In the genomic region with DNA sequence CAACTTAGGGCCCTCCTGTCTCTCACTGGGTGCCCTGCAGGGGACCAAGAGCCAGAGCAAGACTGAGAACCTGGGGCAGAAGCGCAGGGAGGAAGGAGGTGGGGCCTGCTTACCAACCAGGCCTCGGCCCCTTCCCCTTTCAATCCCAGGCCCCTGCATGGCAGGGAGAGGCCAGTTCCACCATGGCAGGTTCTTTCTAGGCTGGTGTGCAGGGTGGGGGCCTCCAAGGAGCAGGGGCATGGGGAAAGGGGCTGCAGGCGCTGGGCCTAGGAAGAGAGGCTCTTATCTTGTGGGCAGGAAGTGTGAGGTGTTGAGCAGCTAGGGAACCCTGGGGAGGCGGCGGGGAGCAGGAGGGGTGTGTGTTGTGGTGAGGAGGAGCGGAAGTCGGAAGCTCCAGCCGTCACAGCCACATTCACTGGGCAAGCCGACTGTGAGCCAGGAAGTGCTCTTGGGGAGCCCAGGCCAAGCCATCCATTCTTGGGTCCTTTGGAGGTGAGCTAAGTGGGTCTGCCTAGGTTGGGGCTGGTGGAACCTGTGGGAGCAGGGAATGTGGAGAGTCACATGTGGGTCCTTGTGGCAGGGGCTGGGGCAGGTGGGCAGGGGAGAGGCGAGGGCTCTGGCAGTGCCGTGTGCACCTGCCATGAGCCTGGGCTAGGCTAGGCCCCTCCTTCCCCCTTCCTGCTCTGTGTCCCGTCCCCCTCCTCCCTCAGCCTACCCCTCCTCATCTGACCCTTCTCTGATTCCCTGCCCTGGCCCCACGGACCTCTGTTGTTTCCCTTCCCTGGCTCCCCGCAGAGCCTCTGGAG, we compare ENCODE assay signal across 8 cellular contexts. TPM values are rescaled to one million over a fixed set of nuclear protein-coding genes. Genes with fewer than 3 reads are reported as not detected.
DNase-seq lines count a peak whose midpoint lies in the region; ATAC-seq, FAIRE-seq and TF ChIP-seq lines count a peak whose summit lies in the region.

A gene (plus strand): TSS at position 409 of the 806 bp plus-strand sequence. CDS start 8,486 bp downstream, outside the sequence.

- intact Hi-C loops in OCI-LY7 (cut with micrococcal nuclease; ENCODE audit: unreplicated experiment): loop anchor here (1.0 to 10.0 kb wide), 3 partner anchors 26 to 691 kb away; no protein-coding TSS in a partner anchor
- intact Hi-C loops in activated T-helper 1 cell treated with anti-CD3 and anti-CD28 coated beads, Interleukin-12 subunit alpha, Interleukin-12 subunit beta, Interleukin-2, Interleukin-4 antibody, amounts not matched to agents 30 ng/mL and 10 ng/mL and 1 ng/mL, durations not matched to agents 14 hours and 24 hours and 36 hours (cut with micrococcal nuclease): loop anchor here (1.0 to 10.0 kb wide), 8 partner anchors 16 to 899 kb away; a partner anchor contains a TSS
- intact Hi-C loops in left lung (cut with DNase I): no loop called here

- H3K9me2 ChIP-seq in OCI-LY7 (ENCODE audit: insufficient read depth, low read length): no peaks in the 10 kb centered on the region

- CTCF ChIA-PET in OCI-LY7 (lab: Charles Lee; ENCODE audit: unreplicated experiment): interaction anchor here (0.9 to 2.2 kb wide), 3 partner anchors 9 to 36 kb away, joined by 4 to 17 read pairs (median 7); no protein-coding TSS in a partner anchor

- H3K27me3 Mint-ChIP-seq in activated T-helper 1 cell treated with anti-CD3 and anti-CD28 coated beads, Interleukin-12 subunit alpha, Interleukin-12 subunit beta, Interleukin-2, Interleukin-4 antibody, amounts not matched to agents 30 ng/mL and 10 ng/mL and 1 ng/mL, durations not matched to agents 14 hours and 24 hours and 36 hours (ENCODE audit: insufficient read depth): peaks cover 3% of the 10 kb centered on the region

- peaks cover 47% of the 10 kb centered on the region for H3K79me2 ChIP-seq in OCI-LY7 (ENCODE audit: insufficient read depth, low read depth, low read length)

- H3K4me1 ChIP-seq in OCI-LY7 (ENCODE audit: insufficient read depth, low read length, poor library complexity, severe bottlenecking) (peaks cover 30% of the 10 kb centered on the region), left lung (peaks cover 0 to 45% of the 10 kb centered on the region in 2 donors)

- peak within 1 kb of the TSS; percentile 100 for H3K4me2 ChIP-seq in OCI-LY7 (ENCODE audit: low read length)

- BruUV-seq in OCI-LY7 (replicated peaks; lab: Mats Ljungman, UMichigan): no TSS peak

- H2AFZ ChIP-seq in OCI-LY7 (ENCODE audit: low read length): peak within 1 kb of the TSS; percentile 60

- peak within 1 kb of the TSS; percentile 87 for H3K27ac ChIP-seq in OCI-LY7 (ENCODE audit: low read depth, low read length, poor library complexity, severe bottlenecking)
- peak within 1 kb of the TSS; percentile 56 to 90 for H3K27ac ChIP-seq in left lung
- no peak within 1 kb of the TSS for H3K27ac ChIP-seq in WERI-Rb-1

- peak within 1 kb of the TSS; percentile 89 for H3K4me3 Mint-ChIP-seq in activated T-helper 1 cell treated with anti-CD3 and anti-CD28 coated beads, Interleukin-12 subunit alpha, Interleukin-12 subunit beta, Interleukin-2, Interleukin-4 antibody, amounts not matched to agents 30 ng/mL and 10 ng/mL and 1 ng/mL, durations not matched to agents 14 hours and 24 hours and 36 hours

- TF ChIP-seq CTCF in OCI-LY7 (conservative IDR thresholded peaks at IDR 0.05; ENCODE audit: low read length): peak; percentile 43
- no peak for TF ChIP-seq CTCF in left lung (IDR thresholded peaks at IDR 0.05)
- TF ChIP-seq CTCF in WERI-Rb-1 (IDR thresholded peaks at IDR 0.05; ENCODE audit: low read depth, low read length): no peak

- H3K4me1 Mint-ChIP-seq in activated T-helper 1 cell treated with anti-CD3 and anti-CD28 coated beads, Interleukin-12 subunit alpha, Interleukin-12 subunit beta, Interleukin-2, Interleukin-4 antibody, amounts not matched to agents 30 ng/mL and 10 ng/mL and 1 ng/mL, durations not matched to agents 14 hours and 24 hours and 36 hours (ENCODE audit: low read depth): peaks cover 72% of the 10 kb centered on the region

- H3K27ac Mint-ChIP-seq in activated T-helper 1 cell treated with anti-CD3 and anti-CD28 coated beads, Interleukin-12 subunit alpha, Interleukin-12 subunit beta, Interleukin-2, Interleukin-4 antibody, amounts not matched to agents 30 ng/mL and 10 ng/mL and 1 ng/mL, durations not matched to agents 14 hours and 24 hours and 36 hours: peak within 1 kb of the TSS; percentile 93

- peak within 1 kb of the TSS; percentile 90 for H3K4me3 ChIP-seq in OCI-LY7 (ENCODE audit: low read depth, low read length, poor library complexity, severe bottlenecking)
- H3K4me3 ChIP-seq in left lung: peak within 1 kb of the TSS in 1 of 2 donors; percentile 53
- H3K4me3 ChIP-seq in WERI-Rb-1 (ENCODE audit: low read depth, low read length): no peak within 1 kb of the TSS

- H4K20me1 ChIP-seq in OCI-LY7 (ENCODE audit: insufficient read depth, low read length): peaks cover 28% of the 10 kb centered on the region

- H3K9me3 ChIP-seq in OCI-LY7 (ENCODE audit: low read length) (no peaks in the 10 kb centered on the region), left lung (no peaks in the 10 kb centered on the region), WERI-Rb-1 (ENCODE audit: severe bottlenecking) (no peaks in the 10 kb centered on the region)

- POLR2A ChIA-PET in OCI-LY7 (lab: Charles Lee): interaction anchor here (0.5 to 3.8 kb wide), 11 partner anchors 9 to 655 kb away, joined by 3 to 25 read pairs (median 5); no protein-coding TSS in a partner anchor

- DNase-seq in OCI-LY7 (ENCODE audit: low spot score) (peak; percentile 91), left lung (peak; percentile 87 to 95), HTR-8/SVneo (ENCODE audit: insufficient read length, low spot score) (no peak), WERI-Rb-1 (no peak)
- DNase-seq in activated T-helper 1 cell treated with anti-CD3 and anti-CD28 coated beads, Interleukin-12 subunit alpha, Interleukin-12 subunit beta, Interleukin-2, Interleukin-4 antibody, amounts not matched to agents 30 ng/mL and 10 ng/mL and 1 ng/mL, durations not matched to agents 14 hours and 24 hours and 36 hours (ENCODE audit: low spot score): peak; percentile 86
- peak; percentile 67 to 73 for DNase-seq in stimulated activated CD8-positive, alpha-beta memory T cell treated with anti-CD3 and anti-CD28 coated beads, Interleukin-15, amount 100 ng/mL, for 4 hours (ENCODE audit: low read depth in 2 of 2)

- no peak for FAIRE-seq in HTR-8/SVneo (lab: Jason Lieb, UNC)

- H3K27me3 ChIP-seq in left lung (no peaks in the 10 kb centered on the region), WERI-Rb-1 (ENCODE audit: insufficient read depth, low read depth, severe bottlenecking) (no peaks in the 10 kb centered on the region)

- H3K9me3 Mint-ChIP-seq in activated T-helper 1 cell treated with anti-CD3 and anti-CD28 coated beads, Interleukin-12 subunit alpha, Interleukin-12 subunit beta, Interleukin-2, Interleukin-4 antibody, amounts not matched to agents 30 ng/mL and 10 ng/mL and 1 ng/mL, durations not matched to agents 14 hours and 24 hours and 36 hours: peaks cover 10% of the 10 kb centered on the region

- H3K36me3 ChIP-seq in OCI-LY7 (ENCODE audit: insufficient read depth, low read length): peaks cover 23% of the 10 kb centered on the region
- H3K36me3 ChIP-seq in left lung: no peaks in the 10 kb centered on the region
- H3K36me3 ChIP-seq in WERI-Rb-1: no peaks in the 10 kb centered on the region

- peaks cover 50% of the 10 kb centered on the region for H3K36me3 Mint-ChIP-seq in activated T-helper 1 cell treated with anti-CD3 and anti-CD28 coated beads, Interleukin-12 subunit alpha, Interleukin-12 subunit beta, Interleukin-2, Interleukin-4 antibody, amounts not matched to agents 30 ng/mL and 10 ng/mL and 1 ng/mL, durations not matched to agents 14 hours and 24 hours and 36 hours (ENCODE audit: low read depth)

- ATAC-seq in GM18502 (IDR thresholded peaks at IDR 0.05; ENCODE audit: poor library complexity, unreplicated experiment) (peak; percentile 84), HG02870 (IDR thresholded peaks at IDR 0.05; ENCODE audit: unreplicated experiment) (peak; percentile 73), left lung (peak; percentile 88)

RNA-seq across cellular contexts. Expression of the gene that starts here (rescaled TPM):
- total RNA-seq in OCI-LY7 (2014; rRNA removed; shearing (Covaris generic)): 78.2 and 99.6 TPM in 2 replicates
- 100 and 111 TPM in 2 replicates for total RNA-seq in OCI-LY7 (2022)
- 249 and 257 TPM in 2 replicates for total RNA-seq in activated T-helper 1 cell treated with anti-CD3 and anti-CD28 coated beads, Interleukin-12 subunit alpha, Interleukin-12 subunit beta, Interleukin-2, Interleukin-4 antibody, amounts not matched to agents 30 ng/mL and 10 ng/mL and 1 ng/mL, durations not matched to agents 14 hours and 24 hours and 36 hours
- 10 to 100 TPM; 29.8 to 50.2 TPM for total RNA-seq in left lung

Comparison
In these comparisons a context has a peak if more than half of its experiments do, and no peak if none do; other contexts are left out.
1. DNase-seq: peak in OCI-LY7 (single experiment), activated T-helper 1 cell treated with anti-CD3 and anti-CD28 coated beads, Interleukin-12 subunit alpha, Interleukin-12 subunit beta, Interleukin-2, Interleukin-4 antibody, amounts not matched to agents 30 ng/mL and 10 ng/mL and 1 ng/mL, durations not matched to agents 14 hours and 24 hours and 36 hours (single experiment), left lung (2 of 2) and stimulated activated CD8-positive, alpha-beta memory T cell treated with anti-CD3 and anti-CD28 coated beads, Interleukin-15, amount 100 ng/mL, for 4 hours (2 of 2); none in HTR-8/SVneo (single experiment) and WERI-Rb-1 (single experiment).
2. intact Hi-C loops: an anchor here in OCI-LY7 (1.0 to 10.0 kb wide) and activated T-helper 1 cell treated with anti-CD3 and anti-CD28 coated beads, Interleukin-12 subunit alpha, Interleukin-12 subunit beta, Interleukin-2, Interleukin-4 antibody, amounts not matched to agents 30 ng/mL and 10 ng/mL and 1 ng/mL, durations not matched to agents 14 hours and 24 hours and 36 hours (1.0 to 10.0 kb wide); none called in left lung.
3. Peak in every context shown above with its lines, with median percentiles within 50 percentile points of each other: ATAC-seq.